8 cellular contexts compared by ENCODE assay signal in the genomic region with DNA sequence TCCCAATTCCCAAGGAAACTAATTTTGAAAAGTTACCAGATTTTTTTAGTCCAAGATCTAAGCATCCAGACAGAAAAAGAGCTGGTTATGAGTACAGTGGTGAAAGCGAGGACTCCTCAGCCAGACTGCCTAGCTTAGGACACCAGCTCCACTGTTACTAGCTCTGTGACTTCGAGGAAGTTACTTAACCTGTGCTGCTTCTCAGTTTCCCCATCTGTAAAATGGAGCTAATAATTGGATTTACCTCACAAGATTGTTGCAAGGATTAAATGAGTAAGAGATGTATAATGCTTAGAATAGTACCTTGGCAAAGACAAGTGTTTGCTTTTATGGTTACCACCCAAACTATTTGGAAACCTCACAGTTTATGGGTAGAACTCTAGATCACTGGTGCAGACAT. TPM values are rescaled to one million over a fixed set of nuclear protein-coding genes. Genes with fewer than 3 reads are reported as not detected.
DNase-seq lines count a peak whose midpoint lies in the region; ATAC-seq, FAIRE-seq and TF ChIP-seq lines count a peak whose summit lies in the region.

No MANE protein-coding gene starts in this region.

- H3K9ac ChIP-seq in mammary epithelial cell (ENCODE audit: insufficient read depth, low read length) (peak overlapping the region; percentile 38), mucosa of stomach (ENCODE audit: low read length) (peak overlapping the region; percentile 90)

- WGBS in A549 (ENCODE audit: missing lambda C conversion rate) = 50% methylated on average over 2 of the region's 2 CpGs
- WGBS in mammary epithelial cell (ENCODE audit: low coverage, missing lambda C conversion rate) = 0% methylated on average over 1 of the region's 2 CpGs

- TF ChIP-seq EP300 in A549 (IDR thresholded peaks at IDR 0.05) = no peak

- H3K36me3 ChIP-seq in mammary epithelial cell (ENCODE audit: insufficient read depth, low read length) (no peaks in the 10 kb centered on the region), mucosa of stomach (ENCODE audit: control insufficient read depth, insufficient read depth, low read length) (no peaks in the 10 kb centered on the region)

- peak overlapping the region; percentile 78 for H3K4me2 ChIP-seq in A549
- peak overlapping the region; percentile 86 for H3K4me2 ChIP-seq in mammary epithelial cell (ENCODE audit: insufficient read depth, low read depth, low read length)

- no peak overlapping the region for H2AFZ ChIP-seq in mammary epithelial cell (ENCODE audit: low read depth, low read length)

- TF ChIP-seq CTCF in A549 (IDR thresholded peaks at IDR 0.05) (no peak), mammary epithelial cell (conservative IDR thresholded peaks at IDR 0.05 in 1 of 2, IDR thresholded peaks at IDR 0.05 in 1 of 2; ENCODE audit: extremely low read depth in 1 of 2, insufficient read depth in 1 of 2, low read depth in 1 of 2, low read length in 2 of 2) (no peak), GM20000 (IDR thresholded peaks at IDR 0.05; ENCODE audit: extremely low read depth, missing control alignments) (no peak)

- BruUV-seq in mammary epithelial cell (replicated peaks; lab: Mats Ljungman, UMichigan) = no TSS peak

- no peak for DNase-seq in A549 (ENCODE audit: low read depth in 1 of 2, low spot score in 1 of 2)
- peak; percentile 7 for DNase-seq in HT-29 (ENCODE audit: low spot score)
- no peak for DNase-seq in mammary epithelial cell
- no peak for DNase-seq in D341Med (ENCODE audit: low spot score)
- DNase-seq in GM20000 (ENCODE audit: low spot score) = no peak
- no peak for DNase-seq in NK-92 (lab: John Stamatoyannopoulos, UW; ENCODE audit: unreplicated experiment)

- no peaks in the 10 kb centered on the region for H3K9me3 ChIP-seq in A549
- H3K9me3 ChIP-seq in mammary epithelial cell (replicated peaks; ENCODE audit: insufficient read depth, low read length) = no peaks in the 10 kb centered on the region
- H3K9me3 ChIP-seq in mucosa of stomach (ENCODE audit: control insufficient read depth, low read length) = no peaks in the 10 kb centered on the region

- in situ Hi-C loops in mammary epithelial cell (cut with MboI; ENCODE audit: low sequenced_read_pairs in 2 of 2) = loop anchor here in 1 of 2 donors (5.0 kb wide), 1 partner anchor 94 kb away; no protein-coding TSS in a partner anchor

- dilution Hi-C loops in mammary epithelial cell (cut with HindIII; ENCODE audit: low sequenced_read_pairs) = no loop called here

- POLR2A ChIA-PET in A549 (lab: Yijun Ruan, JAX) = interaction anchor here (1.6 kb wide), 1 partner anchor 41 kb away, joined by 17 read pairs; a partner anchor contains a TSS

- TF ChIP-seq RAD21 in A549 (conservative IDR thresholded peaks at IDR 0.05 in 1 of 2, IDR thresholded peaks at IDR 0.05 in 1 of 2) = no peak

- peaks cover 45% of the 10 kb centered on the region for H3K79me2 ChIP-seq in mammary epithelial cell (ENCODE audit: insufficient read depth, low read length)

- CTCF ChIA-PET in A549 (lab: Yijun Ruan, JAX) (interaction anchor here (1.3 to 2.6 kb wide), 3 partner anchors 10 to 90 kb away, joined by 3 to 19 read pairs (median 8); no protein-coding TSS in a partner anchor), mammary epithelial cell (lab: Charles Lee; ENCODE audit: low non-redundant PET) (interaction anchor here (0.6 kb wide), 1 partner anchor 16 kb away, joined by 3 read pairs; no protein-coding TSS in a partner anchor)

- H3K4me1 ChIP-seq in A549 (peaks cover 40% of the 10 kb centered on the region), mammary epithelial cell (ENCODE audit: insufficient read depth, low read length) (peaks cover 23% of the 10 kb centered on the region), mucosa of stomach (ENCODE audit: control insufficient read depth, insufficient read depth, low read length) (peaks cover 42% of the 10 kb centered on the region)

- no peak for TF ChIP-seq POLR2A in A549 (IDR thresholded peaks at IDR 0.05; ENCODE audit: low read length)

- no peaks in the 10 kb centered on the region for H4K20me1 ChIP-seq in mammary epithelial cell (ENCODE audit: insufficient read depth, low read length)

- H3K4me3 ChIP-seq in A549 = peak overlapping the region; percentile 87
- H3K4me3 ChIP-seq in mammary epithelial cell (replicated peaks in 1 of 3; ENCODE audit: insufficient read depth in 1 of 3, low read depth in 2 of 3, low read length in 3 of 3) = peak overlapping the region; percentile 71 to 92 (median 88)
- H3K4me3 ChIP-seq in mucosa of stomach (ENCODE audit: low read length) = peak overlapping the region; percentile 68

- FAIRE-seq in A549 (lab: Jason Lieb, UNC) = no peak

- intact Hi-C loops in mammary epithelial cell (cut with micrococcal nuclease) = loop anchor here (1.0 to 10.0 kb wide), 3 partner anchors 41 to 473 kb away; a partner anchor contains a TSS

- H3K27ac ChIP-seq in A549 (peak overlapping the region; percentile 98 to 99; a peak in 5 of 6 replicates), mammary epithelial cell (ENCODE audit: insufficient read depth, low read depth, low read length) (no peak overlapping the region)

- no peak for ATAC-seq in A549
- no peak for ATAC-seq in HG03108 (IDR thresholded peaks at IDR 0.05; ENCODE audit: unreplicated experiment)

- H3K27me3 ChIP-seq in mammary epithelial cell (ENCODE audit: insufficient read depth, low read length) (no peaks in the 10 kb centered on the region), mucosa of stomach (ENCODE audit: control insufficient read depth, insufficient read depth, low read length) (no peaks in the 10 kb centered on the region)

TF ChIP-seq in A549, 52 proteins besides CTCF, POLR2A, EP300 and RAD21:
- TF ChIP-seq HOXA7 (CRISPR knock-in tag; IDR thresholded peaks at IDR 0.05) (no peak), SREBF2 (IDR thresholded peaks at IDR 0.05) (no peak), FOSB (CRISPR knock-in tag; IDR thresholded peaks at IDR 0.05) (no peak), CBX2 (IDR thresholded peaks at IDR 0.05; ENCODE audit: borderline replicate concordance, low read depth) (no peak), FOSL2 (IDR thresholded peaks at IDR 0.05) (no peak), FOSL2 (CRISPR knock-in tag; IDR thresholded peaks at IDR 0.05) (no peak), MAZ (IDR thresholded peaks at IDR 0.05; ENCODE audit: borderline replicate concordance, low read depth, low read length) (no peak), SMC3 (IDR thresholded peaks at IDR 0.05) (no peak), FOXS1 (CRISPR knock-in tag; IDR thresholded peaks at IDR 0.05) (no peak)
- TF ChIP-seq, protein P1, sequence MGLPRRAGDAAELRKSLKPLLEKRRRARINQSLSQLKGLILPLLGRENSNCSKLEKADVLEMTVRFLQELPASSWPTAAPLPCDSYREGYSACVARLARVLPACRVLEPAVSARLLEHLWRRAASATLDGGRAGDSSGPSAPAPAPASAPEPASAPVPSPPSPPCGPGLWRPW (IDR thresholded peaks at IDR 0.05) = no peak
- TF ChIP-seq, protein P2, sequence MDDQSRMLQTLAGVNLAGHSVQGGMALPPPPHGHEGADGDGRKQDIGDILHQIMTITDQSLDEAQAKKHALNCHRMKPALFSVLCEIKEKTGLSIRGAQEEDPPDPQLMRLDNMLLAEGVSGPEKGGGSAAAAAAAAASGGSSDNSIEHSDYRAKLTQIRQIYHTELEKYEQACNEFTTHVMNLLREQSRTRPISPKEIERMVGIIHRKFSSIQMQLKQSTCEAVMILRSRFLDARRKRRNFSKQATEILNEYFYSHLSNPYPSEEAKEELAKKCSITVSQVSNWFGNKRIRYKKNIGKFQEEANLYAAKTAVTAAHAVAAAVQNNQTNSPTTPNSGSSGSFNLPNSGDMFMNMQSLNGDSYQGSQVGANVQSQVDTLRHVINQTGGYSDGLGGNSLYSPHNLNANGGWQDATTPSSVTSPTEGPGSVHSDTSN (IDR thresholded peaks at IDR 0.05) = no peak
- TF ChIP-seq, protein P3, sequence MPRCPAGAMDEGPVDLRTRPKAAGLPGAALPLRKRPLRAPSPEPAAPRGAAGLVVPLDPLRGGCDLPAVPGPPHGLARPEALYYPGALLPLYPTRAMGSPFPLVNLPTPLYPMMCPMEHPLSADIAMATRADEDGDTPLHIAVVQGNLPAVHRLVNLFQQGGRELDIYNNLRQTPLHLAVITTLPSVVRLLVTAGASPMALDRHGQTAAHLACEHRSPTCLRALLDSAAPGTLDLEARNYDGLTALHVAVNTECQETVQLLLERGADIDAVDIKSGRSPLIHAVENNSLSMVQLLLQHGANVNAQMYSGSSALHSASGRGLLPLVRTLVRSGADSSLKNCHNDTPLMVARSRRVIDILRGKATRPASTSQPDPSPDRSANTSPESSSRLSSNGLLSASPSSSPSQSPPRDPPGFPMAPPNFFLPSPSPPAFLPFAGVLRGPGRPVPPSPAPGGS (IDR thresholded peaks at IDR 0.05) = no peak

RNA-seq across cellular contexts. Expression of a gene that starts 1.1 kb away (rescaled TPM):
- polyA plus RNA-seq in A549 (2011; rRNA removed) (27.2 and 31.5 TPM in 2 replicates), A549 (2017; fragmentation: RNase III; extraction: RNeasy Plus Mini Kit Qiagen cat#74134 plus additional on column Dnase treatment) (26.9 to 28.6 TPM (median 27.0 TPM) in 3 replicates), mammary epithelial cell (35.1 TPM)
- polyA plus RNA-seq in A549 (2012; cell fraction: cytosol; rRNA removed) = 14.2 and 16.1 TPM in 2 replicates
- polyA plus RNA-seq in A549 (2012; cell fraction: nucleus; rRNA removed) = 15.3 and 19.4 TPM in 2 replicates
- 14.6 and 15.8 TPM in 2 replicates for polyA minus RNA-seq in A549 (2011; rRNA and poly(A)+ RNA removed)
- total RNA-seq in HT-29 (2014; rRNA removed; shearing (Covaris generic)) = 9.4 and 20.5 TPM in 2 replicates
- 10 to 100 TPM; 11.3 to 47.6 TPM for total RNA-seq in mammary epithelial cell
- 46.5 TPM for polyA minus RNA-seq in mammary epithelial cell

RNA-seq across cellular contexts. Expression of a gene that starts 24.1 kb away (rescaled TPM):
- polyA plus RNA-seq in A549 (2011; rRNA removed) = 0.09 TPM in 1 of 2 replicates, not detected in the other
- not detected in 2 replicates for polyA plus RNA-seq in A549 (2012; cell fraction: cytosol; rRNA removed)
- polyA plus RNA-seq in A549 (2012; cell fraction: nucleus; rRNA removed) = not detected in 2 replicates
- polyA plus RNA-seq in A549 (2017; fragmentation: RNase III; extraction: RNeasy Plus Mini Kit Qiagen cat#74134 plus additional on column Dnase treatment) = not detected in 3 replicates
- polyA minus RNA-seq in A549 (2011; rRNA and poly(A)+ RNA removed) = 1.4 TPM in 1 of 2 replicates, not detected in the other
- not detected in 2 replicates for total RNA-seq in HT-29 (2014; rRNA removed; shearing (Covaris generic))
- not detected for total RNA-seq in mammary epithelial cell
- not detected for polyA plus RNA-seq in mammary epithelial cell
- not detected for polyA minus RNA-seq in mammary epithelial cell

RNA-seq across cellular contexts. Expression of a gene that starts 41.1 kb away (rescaled TPM):
- polyA plus RNA-seq in A549 (2011; rRNA removed) (6.7 and 8.9 TPM in 2 replicates), A549 (2017; fragmentation: RNase III; extraction: RNeasy Plus Mini Kit Qiagen cat#74134 plus additional on column Dnase treatment) (1.7 to 2.2 TPM (median 2.1 TPM) in 3 replicates), mammary epithelial cell (1.4 TPM)
- polyA plus RNA-seq in A549 (2012; cell fraction: cytosol; rRNA removed) = 0.67 and 0.93 TPM in 2 replicates
- polyA plus RNA-seq in A549 (2012; cell fraction: nucleus; rRNA removed) = 0.82 and 1.2 TPM in 2 replicates
- 15.4 and 18.7 TPM in 2 replicates for polyA minus RNA-seq in A549 (2011; rRNA and poly(A)+ RNA removed)
- total RNA-seq in HT-29 (2014; rRNA removed; shearing (Covaris generic)) = 2.0 and 2.1 TPM in 2 replicates
- 1 to 10 TPM; 3.2 to 6.2 TPM for total RNA-seq in mammary epithelial cell
- polyA minus RNA-seq in mammary epithelial cell = 7.8 TPM
